1 cellular context compared by ENCODE assay signal in the genomic region with DNA sequence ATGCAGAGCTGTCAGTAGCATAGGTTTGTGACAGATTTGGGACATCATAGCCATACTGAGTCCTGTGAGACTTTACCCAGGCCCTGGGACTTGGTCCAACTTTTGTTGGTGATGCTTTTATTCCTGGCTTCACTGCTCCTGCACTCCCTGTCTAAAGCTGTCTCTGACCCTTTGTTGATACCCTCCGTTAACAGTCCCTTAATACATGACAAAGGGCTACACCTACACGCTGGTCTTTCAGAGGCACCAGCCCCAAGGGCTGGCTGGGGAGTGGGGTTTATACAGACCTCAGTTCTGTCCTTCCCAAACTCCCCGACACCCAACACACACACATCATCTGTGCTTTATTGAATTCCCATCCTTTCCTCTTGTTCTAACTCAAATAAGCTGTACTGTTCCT.
TF ChIP-seq lines count a peak whose summit lies in the region.

No MANE protein-coding gene starts in this region.

TF ChIP-seq in WTC11, 78 proteins besides CTCF, POLR2A, EP300 and RAD21 (continued from another document):
- TF ChIP-seq, protein P1, sequence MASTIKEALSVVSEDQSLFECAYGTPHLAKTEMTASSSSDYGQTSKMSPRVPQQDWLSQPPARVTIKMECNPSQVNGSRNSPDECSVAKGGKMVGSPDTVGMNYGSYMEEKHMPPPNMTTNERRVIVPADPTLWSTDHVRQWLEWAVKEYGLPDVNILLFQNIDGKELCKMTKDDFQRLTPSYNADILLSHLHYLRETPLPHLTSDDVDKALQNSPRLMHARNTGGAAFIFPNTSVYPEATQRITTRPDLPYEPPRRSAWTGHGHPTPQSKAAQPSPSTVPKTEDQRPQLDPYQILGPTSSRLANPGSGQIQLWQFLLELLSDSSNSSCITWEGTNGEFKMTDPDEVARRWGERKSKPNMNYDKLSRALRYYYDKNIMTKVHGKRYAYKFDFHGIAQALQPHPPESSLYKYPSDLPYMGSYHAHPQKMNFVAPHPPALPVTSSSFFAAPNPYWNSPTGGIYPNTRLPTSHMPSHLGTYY (CRISPR knock-in tag; IDR thresholded peaks at IDR 0.05) = no peak
TF ChIP-seq in WTC11: peak in this region for 0.
